10 cellular contexts compared by ENCODE assay signal in the genomic region with DNA sequence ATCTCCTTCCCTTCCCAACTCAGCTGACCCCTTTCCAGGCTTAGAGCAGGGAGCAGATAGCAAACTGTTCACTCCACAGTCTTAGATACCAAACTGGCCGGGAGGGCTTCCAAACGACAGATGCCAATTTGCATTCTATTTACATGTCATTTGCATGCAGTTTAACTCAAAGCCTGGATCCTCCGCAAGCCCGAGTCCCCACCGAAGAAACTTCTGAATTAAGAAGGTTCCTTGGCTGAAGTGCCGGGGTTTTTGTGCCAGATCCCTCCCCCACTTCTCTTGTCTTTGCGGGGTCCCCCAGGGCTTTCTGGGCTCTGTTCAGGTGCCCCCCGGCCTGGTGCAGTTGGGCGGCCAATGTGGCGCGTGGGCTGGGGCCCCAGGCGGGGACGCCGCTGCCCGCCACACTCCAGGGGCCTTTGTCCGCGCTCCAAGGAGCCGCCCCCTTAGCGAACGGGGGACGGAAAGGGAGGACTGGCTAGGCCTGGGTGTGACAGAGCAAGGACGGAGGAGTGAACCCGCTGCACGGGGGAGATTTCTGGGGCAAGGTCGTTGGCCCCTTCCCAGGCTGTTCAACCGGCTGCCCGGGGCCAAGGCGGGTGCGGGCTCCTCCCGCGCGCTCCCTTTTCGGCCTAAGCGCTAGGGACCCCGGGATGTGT. TPM values are rescaled to one million over a fixed set of nuclear protein-coding genes. Genes with fewer than 3 reads are reported as not detected.
DNase-seq lines count a peak whose midpoint lies in the region; ATAC-seq, FAIRE-seq and TF ChIP-seq lines count a peak whose summit lies in the region.
"Had no signal": no experiment of that assay in that cellular context is flagged by ENCODE, and none has a peak within 500 bp of the region (broad histone marks: within the 10 kb centered on the region; RNA-seq: fewer than 3 reads in every experiment).

No MANE protein-coding gene starts in this region.

- H3K27me3 ChIP-seq in Caco-2 (replicated peaks; ENCODE audit: control insufficient read depth, insufficient read depth, low read length) (no peaks in the 10 kb centered on the region), endothelial cell of umbilical vein (ENCODE audit: control insufficient read depth in 2 of 2, insufficient read depth in 2 of 2, low read length in 2 of 2) (peaks cover 1 to 12% of the 10 kb centered on the region in 2 experiments)
- H3K27me3 ChIP-seq in naive thymus-derived CD4-positive, alpha-beta T cell (ENCODE audit: control insufficient read depth in 2 of 2, insufficient read depth in 2 of 2, low read length in 2 of 2): peaks cover 0 to 12% of the 10 kb centered on the region in 2 donors

- FAIRE-seq in endothelial cell of umbilical vein (lab: Jason Lieb, UNC): no peak
- FAIRE-seq: frontal cortex had no signal

- H3K4me3 Mint-ChIP-seq in Caco-2 (ENCODE audit: unreplicated experiment): peak overlapping the region; percentile 71
- H3K4me3 Mint-ChIP-seq in naive thymus-derived CD4-positive, alpha-beta T cell: peak overlapping the region in 9 of 10 donors; percentile 72 to 96 (median 84)

- no peak for ATAC-seq in naive thymus-derived CD4-positive, alpha-beta T cell
- no peak for ATAC-seq in GM19452 (IDR thresholded peaks at IDR 0.05; ENCODE audit: unreplicated experiment)

- H3K4me2 ChIP-seq in endothelial cell of umbilical vein (ENCODE audit: insufficient read depth, low read length): peak overlapping the region; percentile 43

- no peaks in the 10 kb centered on the region for H3K27me3 Mint-ChIP-seq in Caco-2 (ENCODE audit: insufficient read depth, unreplicated experiment)
- peaks cover 4 to 43% (median 13%) of the 10 kb centered on the region in 5 donors for H3K27me3 Mint-ChIP-seq in naive thymus-derived CD4-positive, alpha-beta T cell

- TF ChIP-seq POLR2A in endothelial cell of umbilical vein (IDR thresholded peaks at IDR 0.05; ENCODE audit: low read depth, low read length): no peak

- DNase-seq in Caco-2: peak in 1 of 2 experiments; percentile 7
- DNase-seq in NCI-H748 treated with DMSO at 0.1 percent for 48 hours (lab: John Stamatoyannopoulos, UW): peak; percentile 2
- peak; percentile 31 for DNase-seq in endothelial cell of umbilical vein (ENCODE audit: low read depth, low spot score)
- peak in 3 of 9 donors; percentile 10 to 20 (median 18) for DNase-seq in naive thymus-derived CD4-positive, alpha-beta T cell
- DNase-seq in mucosa of gallbladder (ENCODE audit: low spot score): no peak
- no peak for DNase-seq in AML-193 (lab: John Stamatoyannopoulos, UW)
- no peak for DNase-seq in stimulated activated CD4-positive, alpha-beta T cell treated with anti-CD3 and anti-CD28 coated beads, Interleukin-2, amount 100 ng/mL, for 24 hours

- no peaks in the 10 kb centered on the region for H3K9me1 ChIP-seq in endothelial cell of umbilical vein (replicated peaks; ENCODE audit: control insufficient read depth, extremely low read depth, insufficient read depth, low read length)

- BruUV-seq in Caco-2 (replicated peaks; lab: Mats Ljungman, UMichigan): no TSS peak
- BruUV-seq in endothelial cell of umbilical vein (replicated peaks; lab: Mats Ljungman, UMichigan): TSS peak; percentile 9

- H3K9ac ChIP-seq in endothelial cell of umbilical vein (replicated peaks; ENCODE audit: extremely low read depth, insufficient read depth, low read length): peak overlapping the region; percentile 4

- peaks cover 6% of the 10 kb centered on the region for H3K36me3 Mint-ChIP-seq in Caco-2 (ENCODE audit: insufficient read depth, unreplicated experiment)
- peaks cover 0 to 3% (median 0%) of the 10 kb centered on the region in 5 donors for H3K36me3 Mint-ChIP-seq in naive thymus-derived CD4-positive, alpha-beta T cell

- H3K9me3 ChIP-seq in Caco-2 (no peaks in the 10 kb centered on the region), endothelial cell of umbilical vein (replicated peaks; ENCODE audit: control insufficient read depth, insufficient read depth, low read length) (no peaks in the 10 kb centered on the region)
- no peaks in the 10 kb centered on the region for H3K9me3 ChIP-seq in naive thymus-derived CD4-positive, alpha-beta T cell (ENCODE audit: control insufficient read depth in 2 of 3, low read length in 3 of 3)

- peak overlapping the region; percentile 52 for H2AFZ ChIP-seq in endothelial cell of umbilical vein (ENCODE audit: low read depth, low read length)

- peaks cover 5% of the 10 kb centered on the region for H3K4me1 Mint-ChIP-seq in Caco-2 (ENCODE audit: low read depth, unreplicated experiment)
- H3K4me1 Mint-ChIP-seq in naive thymus-derived CD4-positive, alpha-beta T cell: peaks cover 12 to 29% (median 22%) of the 10 kb centered on the region in 7 donors

- peak overlapping the region; percentile 71 for H3K27ac Mint-ChIP-seq in Caco-2 (ENCODE audit: unreplicated experiment)
- peak overlapping the region in 1 of 9 donors; percentile 5 for H3K27ac Mint-ChIP-seq in naive thymus-derived CD4-positive, alpha-beta T cell

- H3K36me3 ChIP-seq in Caco-2 (ENCODE audit: control insufficient read depth, insufficient read depth, low read length) (no peaks in the 10 kb centered on the region), endothelial cell of umbilical vein (ENCODE audit: control insufficient read depth in 2 of 2, extremely low read depth in 1 of 2, insufficient read depth in 2 of 2, low read length in 2 of 2) (no peaks in the 10 kb centered on the region)
- no peaks in the 10 kb centered on the region for H3K36me3 ChIP-seq in naive thymus-derived CD4-positive, alpha-beta T cell (ENCODE audit: control insufficient read depth in 2 of 3, insufficient read depth in 3 of 3, low read length in 3 of 3)

- POLR2A ChIA-PET in Caco-2 (lab: Charles Lee): no interaction called here
- POLR2A ChIA-PET in endothelial cell of umbilical vein (lab: Charles Lee): interaction anchor here (0.6 kb wide), 1 partner anchor 202 kb away, joined by 7 read pairs; no protein-coding TSS in a partner anchor
- POLR2A ChIA-PET in naive thymus-derived CD4-positive, alpha-beta T cell (lab: Charles Lee): no interaction called here

- peak overlapping the region; percentile 47 for H3K4me3 ChIP-seq in Caco-2 (ENCODE audit: low read depth, low read length)
- peak overlapping the region in 2 of 3 experiments; percentile 28 to 83 for H3K4me3 ChIP-seq in endothelial cell of umbilical vein (replicated peaks in 1 of 3; ENCODE audit: insufficient read depth in 1 of 3, low read depth in 1 of 3, low read length in 3 of 3)
- peak overlapping the region; percentile 43 for H3K4me3 ChIP-seq in naive thymus-derived CD4-positive, alpha-beta T cell (ENCODE audit: low read length)

- H3K4me1 ChIP-seq in Caco-2 (no peaks in the 10 kb centered on the region), endothelial cell of umbilical vein (ENCODE audit: control insufficient read depth, extremely low read depth, insufficient read depth, low read length) (peaks cover 21% of the 10 kb centered on the region)
- peaks cover 9 to 23% of the 10 kb centered on the region in 2 donors for H3K4me1 ChIP-seq in naive thymus-derived CD4-positive, alpha-beta T cell (ENCODE audit: control insufficient read depth in 2 of 2, insufficient read depth in 2 of 2, low read length in 2 of 2)

- H3K27ac ChIP-seq in endothelial cell of umbilical vein (ENCODE audit: insufficient read depth, low read depth, low read length): no peak overlapping the region
- no peak overlapping the region for H3K27ac ChIP-seq in naive thymus-derived CD4-positive, alpha-beta T cell (ENCODE audit: low read depth, low read length)
- H3K27ac ChIP-seq: HL-60 had no signal

- dilution Hi-C loops in endothelial cell of umbilical vein (cut with MboI; ENCODE audit: extremely low pct_ligation_motif_present, low sequenced_read_pairs): no loop called here

- H4K20me1 ChIP-seq in endothelial cell of umbilical vein (replicated peaks; ENCODE audit: control insufficient read depth, extremely low read depth, insufficient read depth, low read length): no peaks in the 10 kb centered on the region

- H3K9me3 Mint-ChIP-seq in Caco-2 (ENCODE audit: unreplicated experiment): no peaks in the 10 kb centered on the region
- no peaks in the 10 kb centered on the region for H3K9me3 Mint-ChIP-seq in naive thymus-derived CD4-positive, alpha-beta T cell

- intact Hi-C loops in Caco-2 (cut with micrococcal nuclease; ENCODE audit: unreplicated experiment): loop anchor here (10.0 kb wide), 2 partner anchors 129 to 169 kb away; partner anchors contain the start of genes IQCK and KNOP1
- intact Hi-C loops in endothelial cell of umbilical vein (cut with micrococcal nuclease): no loop called here
- intact Hi-C loops in naive thymus-derived CD4-positive, alpha-beta T cell (cut with micrococcal nuclease): no loop called here

- CTCF ChIA-PET in Caco-2 (lab: Charles Lee) (interaction anchor here (1.2 to 2.0 kb wide), 4 partner anchors 282 to 300 kb away, joined by 6 to 10 read pairs (median 7); no protein-coding TSS in a partner anchor), endothelial cell of umbilical vein (lab: Charles Lee) (interaction anchor here (0.9 to 8.5 kb wide), 15 partner anchors 15 to 299 kb away, joined by 3 to 251 read pairs (median 4); partner anchors contain the start of genes IQCK and KNOP1)
- CTCF ChIA-PET in naive thymus-derived CD4-positive, alpha-beta T cell (lab: Charles Lee): interaction anchor here (1.6 kb wide), 1 partner anchor 328 kb away, joined by 8 read pairs; the partner anchor contains the start of gene VPS35L

- TF ChIP-seq CTCF in Caco-2 (IDR thresholded peaks at IDR 0.05; ENCODE audit: insufficient read depth in 1 of 2, low read depth in 1 of 2, low read length in 1 of 2, severe bottlenecking in 1 of 2, unreplicated experiment in 1 of 2): no peak
- no peak for TF ChIP-seq CTCF in endothelial cell of umbilical vein (IDR thresholded peaks at IDR 0.05; ENCODE audit: extremely low read depth in 1 of 2, insufficient read depth in 1 of 2, low read depth in 1 of 2, low read length in 2 of 2)

- no peaks in the 10 kb centered on the region for H3K79me2 ChIP-seq in endothelial cell of umbilical vein (ENCODE audit: control insufficient read depth, insufficient read depth, low read length)

TF ChIP-seq in endothelial cell of umbilical vein, 7 proteins besides CTCF, POLR2A, EP300 and RAD21 (continues in another document):
- TF ChIP-seq EZH2 (IDR thresholded peaks at IDR 0.05; ENCODE audit: borderline replicate concordance, low read depth, low read length, severe bottlenecking): peak; percentile 78

RNA-seq across cellular contexts. Expression of gene GPRC5B, which starts 1.2 kb away (rescaled TPM):
- total RNA-seq in Caco-2 (2022) (7.6 and 14.0 TPM in 2 replicates), endothelial cell of umbilical vein (24.3 and 42.3 TPM in 2 replicates), mucosa of gallbladder (32.5 TPM)
- polyA plus RNA-seq in endothelial cell of umbilical vein: 42.3 and 51.9 TPM in 2 replicates
- 21.9 and 23.3 TPM in 2 replicates for polyA plus RNA-seq in endothelial cell of umbilical vein (2011; cell fraction: cytosol; rRNA removed)
- polyA plus RNA-seq in endothelial cell of umbilical vein (2011; cell fraction: nucleus; rRNA removed): 19.3 and 20.5 TPM in 2 replicates
- 14.4 and 16.3 TPM in 2 replicates for polyA plus RNA-seq in endothelial cell of umbilical vein (2012)
- polyA minus RNA-seq in endothelial cell of umbilical vein: 32.0 and 37.2 TPM in 2 replicates
- polyA minus RNA-seq in endothelial cell of umbilical vein (2011; cell fraction: cytosol; rRNA and poly(A)+ RNA removed): 0.31 TPM
- polyA minus RNA-seq in endothelial cell of umbilical vein (2011; cell fraction: nucleus; rRNA and poly(A)+ RNA removed): 16.2 and 16.7 TPM in 2 replicates
- total RNA-seq in naive thymus-derived CD4-positive, alpha-beta T cell: 1 to 10 TPM in 2 of 5 experiments, under 1 TPM in 3; 0.15 to 5.8 (median 0.40) TPM
- polyA plus RNA-seq in naive thymus-derived CD4-positive, alpha-beta T cell: 1 to 10 TPM; 5.4 to 9.8 TPM

Comparison
In these comparisons a context has a peak if more than half of its experiments do, and no peak if none do; other contexts are left out.
1. DNase-seq: peak in NCI-H748 treated with DMSO at 0.1 percent for 48 hours (single experiment) and endothelial cell of umbilical vein (single experiment); none in mucosa of gallbladder (single experiment), AML-193 (0 of 2) and stimulated activated CD4-positive, alpha-beta T cell treated with anti-CD3 and anti-CD28 coated beads, Interleukin-2, amount 100 ng/mL, for 24 hours (0 of 2).
2. Peak in every context shown above with its lines, with median percentiles within 50 percentile points of each other: H3K4me3 ChIP-seq.